In the genomic region with DNA sequence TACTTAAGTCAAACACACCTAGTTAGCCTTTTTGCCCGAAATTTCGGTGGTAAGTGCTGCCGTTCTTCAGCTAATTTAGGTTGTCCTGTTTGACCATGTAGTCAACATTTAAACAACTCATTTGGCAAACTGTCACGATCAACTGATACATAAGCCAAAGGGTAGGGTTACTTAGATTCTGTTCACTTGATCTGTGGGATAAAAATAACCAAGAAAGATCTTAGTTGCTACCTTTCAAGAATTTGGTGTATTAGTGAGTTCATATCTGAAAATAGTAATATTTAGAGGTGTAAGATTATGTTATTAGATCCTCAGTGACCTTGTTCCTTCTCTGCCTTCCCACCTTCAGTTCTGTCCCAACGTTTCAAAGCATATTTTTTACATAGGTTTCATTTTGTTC, we compare ENCODE assay signal across 11 cellular contexts. TPM values are rescaled to one million over a fixed set of nuclear protein-coding genes. Genes with fewer than 3 reads are reported as not detected.
DNase-seq lines count a peak whose midpoint lies in the region; ATAC-seq, FAIRE-seq and TF ChIP-seq lines count a peak whose summit lies in the region.
"Had no signal": no experiment of that assay in that cellular context is flagged by ENCODE, and none has a peak within 500 bp of the region (broad histone marks: within the 10 kb centered on the region; RNA-seq: fewer than 3 reads in every experiment).

No MANE protein-coding gene starts in this region.

- peak overlapping the region; percentile 94 for H3K4me3 ChIP-seq in CD4-positive, CD25-positive, alpha-beta regulatory T cell (ENCODE audit: low read depth, low read length)
- H3K4me3 ChIP-seq in NB4 (ENCODE audit: low read depth, low read length) (peak overlapping the region; percentile 95), H1 (ENCODE audit: extremely low read depth in 1 of 4, insufficient read depth in 2 of 4, low read depth in 3 of 4, low read length in 4 of 4) (peak overlapping the region; percentile 70 to 96 (median 92); a peak in 6 of 8 replicates), neural cell (ENCODE audit: low read length) (peak overlapping the region; percentile 95)

- no peak overlapping the region for H2BK15ac ChIP-seq in H1 (ENCODE audit: low read length)

- 81% methylated on average over 5 of the region's 5 CpGs; no CpG with 5 or more reads in 1 of the 2 experiments for WGBS in H1 (ENCODE audit: extremely low coverage in 1 of 2, insufficient coverage in 1 of 2, insufficient read length in 1 of 2, insufficient replicate concordance in 2 of 2, low coverage in 1 of 2, low lambda C conversion rate in 2 of 2, missing lambda C conversion rate in 1 of 2), 2 experiments

- H2AFZ ChIP-seq in H1 (ENCODE audit: low read length), result no peak overlapping the region
- H2AFZ ChIP-seq in neural cell (ENCODE audit: low read depth, low read length), result no peak overlapping the region

- TF ChIP-seq RAD21 in H1 (IDR thresholded peaks at IDR 0.05 in 1 of 2, conservative IDR thresholded peaks at IDR 0.05 in 1 of 2; ENCODE audit: low read depth in 2 of 2, low read length in 2 of 2), result no peak
- no peak for TF ChIP-seq RAD21 in neural cell (conservative IDR thresholded peaks at IDR 0.05)

- peaks cover 6% of the 10 kb centered on the region for H3K23me2 ChIP-seq in H1 (ENCODE audit: low read depth, low read length)

- peaks cover 35 to 77% of the 10 kb centered on the region in 2 experiments for H3K79me2 ChIP-seq in H1 (ENCODE audit: control insufficient read depth in 1 of 2, insufficient read depth in 2 of 2, low read length in 2 of 2)
- peaks cover 72% of the 10 kb centered on the region for H3K79me2 ChIP-seq in neural cell (replicated peaks; ENCODE audit: insufficient read depth, low read length)

- H3K36me3 ChIP-seq in CD4-positive, CD25-positive, alpha-beta regulatory T cell (ENCODE audit: control insufficient read depth, insufficient read depth, low read length), result peaks cover 23% of the 10 kb centered on the region
- H3K36me3 ChIP-seq in H1 (ENCODE audit: control insufficient read depth in 2 of 4, insufficient read depth in 4 of 4, low read length in 3 of 4) (peaks cover 3 to 12% (median 6%) of the 10 kb centered on the region in 4 experiments; a peak in 7 of 8 replicates), neural cell (ENCODE audit: insufficient read depth, low read length) (peaks cover 3% of the 10 kb centered on the region)

- H2BK5ac ChIP-seq in H1 (ENCODE audit: low read depth, low read length), result no peak overlapping the region

- no peak overlapping the region for H4K8ac ChIP-seq in H1 (ENCODE audit: extremely low read depth, insufficient read depth, low read length)

- no peak overlapping the region for H3K56ac ChIP-seq in H1 (replicated peaks; ENCODE audit: insufficient read length, low read depth, low read length)

- no peaks in the 10 kb centered on the region for H3K9me2 ChIP-seq in neural cell (ENCODE audit: insufficient read depth, low read length)

- no peak for ATAC-seq in CD4-positive, CD25-positive, alpha-beta regulatory T cell (ENCODE audit: low read depth in 2 of 2)
- ATAC-seq in HG03571 (IDR thresholded peaks at IDR 0.05; ENCODE audit: unreplicated experiment), result no peak

- peak overlapping the region; percentile 38 to 98 (median 80) for H3K27ac Mint-ChIP-seq in CD4-positive, CD25-positive, alpha-beta regulatory T cell

- peak overlapping the region; percentile 89 for H3K27ac ChIP-seq in CD4-positive, CD25-positive, alpha-beta regulatory T cell (ENCODE audit: insufficient read depth, low read length, poor library complexity, severe bottlenecking)
- H3K27ac ChIP-seq in H1 (ENCODE audit: low read depth, low read length), result no peak overlapping the region
- H3K27ac ChIP-seq in neural cell (ENCODE audit: low read length), result no peak overlapping the region

- H3K4ac ChIP-seq in H1 (replicated peaks; ENCODE audit: insufficient read length, low read depth, low read length), result no peak overlapping the region

- H3K9ac ChIP-seq in H1 (replicated peaks in 1 of 4; ENCODE audit: extremely low read depth in 1 of 4, low read depth in 3 of 4, low read length in 3 of 4) (peak overlapping the region in 1 of 4 experiments; percentile 31; a peak in 1 of 7 replicates), neural cell (ENCODE audit: low read length) (no peak overlapping the region)

- H2BK20ac ChIP-seq in H1 (ENCODE audit: low read length), result no peak overlapping the region

- TF ChIP-seq POLR2A in NB4 (IDR thresholded peaks at IDR 0.05; ENCODE audit: extremely low read depth, insufficient read length) (no peak), H1 (IDR thresholded peaks at IDR 0.05; ENCODE audit: control extremely low read depth in 1 of 2, low read depth in 2 of 2, low read length in 2 of 2) (no peak)

- H3K9me3 Mint-ChIP-seq in CD4-positive, CD25-positive, alpha-beta regulatory T cell, result no peaks in the 10 kb centered on the region

- H3F3A ChIP-seq in neural cell (ENCODE audit: insufficient read depth, low read length, poor library complexity, severe bottlenecking), result no peaks in the 10 kb centered on the region

- H4K91ac ChIP-seq in H1 (replicated peaks; ENCODE audit: insufficient read length, low read length), result no peak overlapping the region

- peaks cover 59% of the 10 kb centered on the region for H3K4me1 ChIP-seq in CD4-positive, CD25-positive, alpha-beta regulatory T cell (ENCODE audit: control insufficient read depth, insufficient read depth, low read length, poor library complexity, severe bottlenecking)
- H3K4me1 ChIP-seq in H1 (replicated peaks in 1 of 4; ENCODE audit: control insufficient read depth in 3 of 4, insufficient read depth in 4 of 4, low read length in 3 of 4), result peaks cover 2 to 13% (median 8%) of the 10 kb centered on the region in 4 experiments

- H2AK5ac ChIP-seq in H1 (ENCODE audit: low read depth, low read length), result no peak overlapping the region

- peak overlapping the region; percentile 71 to 85 for H3K4me2 ChIP-seq in H1 (ENCODE audit: insufficient read depth in 1 of 2, low read depth in 2 of 2, low read length in 2 of 2)
- peak overlapping the region; percentile 83 for H3K4me2 ChIP-seq in neural cell (ENCODE audit: low read length)

- no peak for FAIRE-seq in H1 (lab: Jason Lieb, UNC)
- FAIRE-seq: frontal cortex had no signal

- CTCF ChIA-PET in H1 (lab: Charles Lee; ENCODE audit: partially characterized antibody), result no interaction called here

- H3K36me3 Mint-ChIP-seq in CD4-positive, CD25-positive, alpha-beta regulatory T cell, result peaks cover 20% of the 10 kb centered on the region

- H3K9me3 ChIP-seq in CD4-positive, CD25-positive, alpha-beta regulatory T cell (ENCODE audit: control insufficient read depth in 2 of 2, low read length in 2 of 2), result no peaks in the 10 kb centered on the region
- H3K9me3 ChIP-seq in H1 (ENCODE audit: insufficient read depth in 2 of 2, low read depth in 1 of 2, low read length in 1 of 2), result no peaks in the 10 kb centered on the region
- no peaks in the 10 kb centered on the region for H3K9me3 ChIP-seq in neural cell (ENCODE audit: low read length)

- H2BK120ac ChIP-seq in H1 (replicated peaks; ENCODE audit: low read depth, low read length), result no peak overlapping the region

- no peak overlapping the region for H4K5ac ChIP-seq in H1 (ENCODE audit: insufficient read length, low read depth, low read length)

- H3K23ac ChIP-seq in H1 (ENCODE audit: insufficient read length), result no peak overlapping the region

- no peak overlapping the region for H2BK12ac ChIP-seq in H1 (ENCODE audit: low read depth, low read length)

- H3K4me3 Mint-ChIP-seq in CD4-positive, CD25-positive, alpha-beta regulatory T cell, result peak overlapping the region; percentile 97 to 99 (median 98)

- POLR2A ChIA-PET in H1 (lab: Charles Lee; ENCODE audit: partially characterized antibody), result interaction anchor here (0.9 to 2.1 kb wide), 2 partner anchors 8 to 12 kb away, joined by 3 to 8 read pairs; no protein-coding TSS in a partner anchor

- H3K4me1 Mint-ChIP-seq in CD4-positive, CD25-positive, alpha-beta regulatory T cell, result peaks cover 40 to 89% (median 70%) of the 10 kb centered on the region in 4 donors

- no peaks in the 10 kb centered on the region for H3K27me3 Mint-ChIP-seq in CD4-positive, CD25-positive, alpha-beta regulatory T cell

- DNase-seq in CD4-positive, CD25-positive, alpha-beta regulatory T cell, result no peak
- DNase-seq in NB4 (ENCODE audit: low read depth), result no peak
- no peak for DNase-seq in H1 (ENCODE audit: low read depth in 1 of 2, low spot score in 2 of 2)
- DNase-seq in occipital lobe (lab: John Stamatoyannopoulos, UW), result no peak
- DNase-seq in NCI-H2107 treated with DMSO at 0.1 percent for 48 hours (lab: John Stamatoyannopoulos, UW; ENCODE audit: unreplicated experiment), result no peak
- no peak for DNase-seq in hippocampal formation (lab: John Stamatoyannopoulos, UW)
- DNase-seq: stimulated activated naive CD4-positive, alpha-beta T cell; T1000 had no signal

- TF ChIP-seq CTCF in NB4 (IDR thresholded peaks at IDR 0.05; ENCODE audit: low read depth, low read length), result no peak
- TF ChIP-seq CTCF in H1 (IDR thresholded peaks at IDR 0.05; ENCODE audit: control extremely low read depth in 1 of 3, insufficient read depth in 1 of 3, low read depth in 1 of 3, low read length in 3 of 3), result no peak
- TF ChIP-seq CTCF in neural cell (IDR thresholded peaks at IDR 0.05; ENCODE audit: poor library complexity, severe bottlenecking), result no peak

- no peaks in the 10 kb centered on the region for H3K27me3 ChIP-seq in CD4-positive, CD25-positive, alpha-beta regulatory T cell (ENCODE audit: control insufficient read depth, insufficient read depth, low read length)
- H3K27me3 ChIP-seq in H1 (replicated peaks in 1 of 4; ENCODE audit: control insufficient read depth in 3 of 4, extremely low read depth in 1 of 4, insufficient read depth in 3 of 4, low read length in 3 of 4) (no peaks in the 10 kb centered on the region), neural cell (ENCODE audit: insufficient read depth, low read depth, low read length) (no peaks in the 10 kb centered on the region)

- H4K20me1 ChIP-seq in H1 (replicated peaks in 1 of 2; ENCODE audit: control insufficient read depth in 1 of 2, insufficient read depth in 2 of 2, low read length in 2 of 2), result peaks cover 10 to 14% of the 10 kb centered on the region in 2 experiments
- peaks cover 6% of the 10 kb centered on the region for H4K20me1 ChIP-seq in neural cell (ENCODE audit: insufficient read depth)

- TF ChIP-seq EP300 in H1 (IDR thresholded peaks at IDR 0.05; ENCODE audit: borderline replicate concordance in 1 of 2, low read depth in 2 of 2, low read length in 2 of 2), result no peak
- no peak for TF ChIP-seq EP300 in neural cell (conservative IDR thresholded peaks at IDR 0.05; ENCODE audit: poor library complexity, severe bottlenecking)

- H3K14ac ChIP-seq in H1 (ENCODE audit: insufficient read length), result no peak overlapping the region

- H3K79me1 ChIP-seq in H1 (ENCODE audit: low read depth, low read length), result peaks cover 4% of the 10 kb centered on the region; the same call in 1 of the 2 replicates

- no peak overlapping the region for H3K18ac ChIP-seq in H1 (ENCODE audit: extremely low read depth, low read length)

RNA-seq across cellular contexts. Expression of gene TNKS2, which starts 2.0 kb away (rescaled TPM):
- 48.4 TPM for total RNA-seq in CD4-positive, CD25-positive, alpha-beta regulatory T cell
- polyA plus RNA-seq in CD4-positive, CD25-positive, alpha-beta regulatory T cell, result 10 to 100 TPM; 21.8 to 25.0 (median 23.7) TPM
- 71.8 and 73.6 TPM in 2 replicates for total RNA-seq in H1 (2021; fragmentation: NEBNext Ultra II Directional; extraction: Animal tissue kit (Norgen Biotek cat#: 25700))
- polyA plus RNA-seq in H1 (2011; rRNA removed) (15.9 and 23.3 TPM in 2 replicates), neural cell (28.0 and 30.4 TPM in 2 replicates)
- 29.5 TPM for polyA plus RNA-seq in H1 (2011; cell fraction: cytosol; rRNA removed)
- 18.5 TPM for polyA plus RNA-seq in H1 (2011; cell fraction: nucleus; rRNA removed)
- 24.4 to 51.4 TPM (median 34.8 TPM) in 4 replicates for polyA plus RNA-seq in H1 (2012, experiment 1 of 2)
- polyA plus RNA-seq in H1 (2012, experiment 2 of 2), result 1.9 TPM
- 30.0 TPM for polyA plus RNA-seq in H1 (2013, experiment 1 of 2)
- polyA plus RNA-seq in H1 (2013, experiment 2 of 2), result 33.5 TPM
- 84.8 and 117 TPM in 2 replicates for polyA minus RNA-seq in H1 (2011; rRNA and poly(A)+ RNA removed)
- 53.6 TPM for polyA minus RNA-seq in H1 (2011; cell fraction: cytosol; rRNA and poly(A)+ RNA removed)
- polyA minus RNA-seq in H1 (2011; cell fraction: nucleus; rRNA and poly(A)+ RNA removed), result 47.9 TPM
- polyA minus RNA-seq in neural cell, result 106 and 119 TPM in 2 replicates
- total RNA-seq in occipital lobe, result 151 TPM
